9 cellular contexts compared by ENCODE assay signal in the genomic region with DNA sequence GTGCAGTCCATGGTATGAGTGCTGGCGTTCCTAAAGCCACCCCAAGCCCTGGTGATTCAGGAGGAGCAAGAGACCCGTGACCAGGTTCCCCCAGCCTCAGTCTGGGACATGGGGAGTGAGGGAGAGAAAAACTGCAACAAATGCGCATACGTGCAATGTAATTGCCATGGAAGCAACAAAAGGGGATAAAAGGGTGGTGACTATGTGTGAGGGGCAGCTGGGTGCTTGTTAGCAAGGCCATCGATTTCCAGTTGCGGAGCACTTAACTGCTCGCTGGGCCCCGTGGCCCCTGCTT. TPM values are rescaled to one million over a fixed set of nuclear protein-coding genes. Genes with fewer than 3 reads are reported as not detected.
DNase-seq lines count a peak whose midpoint lies in the region; ATAC-seq and TF ChIP-seq lines count a peak whose summit lies in the region.
"Had no signal": no experiment of that assay in that cellular context is flagged by ENCODE, and none has a peak within 500 bp of the region (broad histone marks: within the 10 kb centered on the region; RNA-seq: fewer than 3 reads in every experiment).

No MANE protein-coding gene starts in this region.

- H3K36me3 ChIP-seq in CD4-positive, alpha-beta memory T cell (ENCODE audit: insufficient read depth, low read length) = no peaks in the 10 kb centered on the region
- H3K36me3 ChIP-seq in Panc1 (ENCODE audit: control insufficient read depth, insufficient read depth, low read length) (no peaks in the 10 kb centered on the region; the same call in 1 of the 2 replicates), esophagus muscularis mucosa (no peaks in the 10 kb centered on the region), ovary (no peaks in the 10 kb centered on the region)

- H3K27me3 Mint-ChIP-seq in CD4-positive, alpha-beta memory T cell = peaks cover 27 to 28% of the 10 kb centered on the region in 2 donors

- no peaks in the 10 kb centered on the region for H3K9me3 ChIP-seq in CD4-positive, alpha-beta memory T cell (ENCODE audit: control insufficient read depth in 1 of 2, low read length in 2 of 2)
- H3K9me3 ChIP-seq in Panc1 (ENCODE audit: control insufficient read depth, insufficient read depth, low read depth, low read length) (no peaks in the 10 kb centered on the region), esophagus muscularis mucosa (no peaks in the 10 kb centered on the region), ovary (no peaks in the 10 kb centered on the region)

- peak overlapping the region; percentile 82 to 92 (median 88) for H3K4me3 Mint-ChIP-seq in CD4-positive, alpha-beta memory T cell

- no TSS peak for BruUV-seq in Panc1 (replicated peaks; lab: Mats Ljungman, UMichigan)

- peaks cover 2 to 20% (median 12%) of the 10 kb centered on the region in 4 donors for H3K4me1 Mint-ChIP-seq in CD4-positive, alpha-beta memory T cell

- WGBS in esophagus muscularis mucosa = 70% methylated on average over 8 of the region's 8 CpGs
- 50 to 56% (median 53%) methylated on average over 8 of the region's 8 CpGs for WGBS in ovary, 3 donors

- TF ChIP-seq CTCF in Panc1 (IDR thresholded peaks at IDR 0.05) = no peak
- no peak for TF ChIP-seq CTCF in esophagus muscularis mucosa (IDR thresholded peaks at IDR 0.05)
- TF ChIP-seq CTCF in ovary (IDR thresholded peaks at IDR 0.05) = no peak

- H3K9me3 Mint-ChIP-seq in CD4-positive, alpha-beta memory T cell = peaks cover 0 to 3% (median 0%) of the 10 kb centered on the region in 8 donors

- H3K27me3 ChIP-seq in CD4-positive, alpha-beta memory T cell (ENCODE audit: insufficient read depth, low read length) = peaks cover 5% of the 10 kb centered on the region
- H3K27me3 ChIP-seq in Panc1 (ENCODE audit: control insufficient read depth, insufficient read depth, low read length) (no peaks in the 10 kb centered on the region), esophagus muscularis mucosa (no peaks in the 10 kb centered on the region), ovary (no peaks in the 10 kb centered on the region)

- TF ChIP-seq EP300 in esophagus muscularis mucosa (IDR thresholded peaks at IDR 0.05) = no peak
- TF ChIP-seq EP300 in ovary (IDR thresholded peaks at IDR 0.05) = no peak

- intact Hi-C loops in CD4-positive, alpha-beta memory T cell (cut with micrococcal nuclease) = no loop called here
- intact Hi-C loops in Panc1 (cut with micrococcal nuclease; ENCODE audit: unreplicated experiment) (no loop called here), esophagus muscularis mucosa (cut with DNase I) (loop anchor here (10.0 kb wide), 1 partner anchor 170 kb away; the partner anchor contains the start of gene UBTD2), ovary (cut with DNase I) (loop anchor here in 2 of 4 donors (10.0 kb wide), 1 partner anchor 50 kb away; no protein-coding TSS in a partner anchor)

- no peak for DNase-seq in CD4-positive, alpha-beta memory T cell
- DNase-seq in Panc1 (ENCODE audit: low read depth, low spot score) (no peak), esophagus muscularis mucosa (ENCODE audit: extremely low spot score) (no peak), ovary (no peak), SW480 (ENCODE audit: low spot score) (no peak), putamen (ENCODE audit: low spot score) (no peak)
- DNase-seq in activated CD8-positive, alpha-beta memory T cell treated with anti-CD3 and anti-CD28 coated beads, Interleukin-2, amount 50 U/mL, for 4 hours = no peak
- DNase-seq: SIG-M5 had no signal

- in situ Hi-C loops in Panc1 (cut with HindIII; ENCODE audit: low pct_unique_long_range_greater_than_20kb, low sequenced_read_pairs) = no loop called here

- CTCF ChIA-PET in CD4-positive, alpha-beta memory T cell (lab: Charles Lee; ENCODE audit: partially characterized antibody) = interaction anchor here (0.7 kb wide), 1 partner anchor 243 kb away, joined by 3 read pairs; no protein-coding TSS in a partner anchor
- CTCF ChIA-PET in Panc1 (lab: Charles Lee) = no interaction called here

- H3K27ac Mint-ChIP-seq in CD4-positive, alpha-beta memory T cell = peak overlapping the region in 4 of 7 donors; percentile 19 to 49 (median 34)

- TF ChIP-seq POLR2A in esophagus muscularis mucosa (IDR thresholded peaks at IDR 0.05; ENCODE audit: low read depth) (no peak), ovary (IDR thresholded peaks at IDR 0.05) (no peak)

- no peak for ATAC-seq in Panc1
- ATAC-seq in HG03108 (IDR thresholded peaks at IDR 0.05; ENCODE audit: unreplicated experiment) = no peak

- H3K36me3 Mint-ChIP-seq in CD4-positive, alpha-beta memory T cell = no peaks in the 10 kb centered on the region

- H3K27ac ChIP-seq in CD4-positive, alpha-beta memory T cell (ENCODE audit: low read depth, low read length) = no peak overlapping the region
- H3K27ac ChIP-seq in Panc1 (ENCODE audit: low read length) (peak overlapping the region; percentile 87), esophagus muscularis mucosa (replicated peaks in 1 of 4) (peak overlapping the region; percentile 79 to 93 (median 92)), ovary (peak overlapping the region in 1 of 2 donors; percentile 67)

- H3K4me3 ChIP-seq in CD4-positive, alpha-beta memory T cell (ENCODE audit: low read length in 2 of 2) = no peak overlapping the region
- H3K4me3 ChIP-seq in Panc1 (ENCODE audit: low read depth in 2 of 2, low read length in 2 of 2) (peak overlapping the region; percentile 56 to 59), esophagus muscularis mucosa (peak overlapping the region; percentile 86 to 99 (median 94)), ovary (peak overlapping the region; percentile 69)

- H3K4me1 ChIP-seq in CD4-positive, alpha-beta memory T cell (ENCODE audit: insufficient read depth, low read length) = peaks cover 11% of the 10 kb centered on the region
- H3K4me1 ChIP-seq in Panc1 (ENCODE audit: control insufficient read depth, insufficient read depth, low read length) (peaks cover 41% of the 10 kb centered on the region), esophagus muscularis mucosa (peaks cover 42 to 56% (median 48%) of the 10 kb centered on the region in 4 donors), ovary (ENCODE audit: insufficient read depth) (peaks cover 18% of the 10 kb centered on the region)

- POLR2A ChIA-PET in CD4-positive, alpha-beta memory T cell (lab: Charles Lee; ENCODE audit: partially characterized antibody) = no interaction called here
- POLR2A ChIA-PET in Panc1 (lab: Charles Lee) = no interaction called here

RNA-seq across cellular contexts. Expression of gene SH3PXD2B, which starts 0.7 kb away (rescaled TPM):
- total RNA-seq in CD4-positive, alpha-beta memory T cell = under 1 TPM; 0.19 to 0.38 TPM
- not detected for polyA plus RNA-seq in CD4-positive, alpha-beta memory T cell
- total RNA-seq in Panc1 (2021; ENCODE audit: unreplicated experiment) (39.7 TPM), esophagus muscularis mucosa (10 to 100 TPM; 41.5 to 66.5 (median 49.2) TPM), ovary (10 to 100 TPM; 13.0 to 71.8 (median 61.1) TPM)
- polyA plus RNA-seq in Panc1 (2012; ENCODE audit: insufficient read length) = 45.0 TPM
- polyA plus RNA-seq in ovary = 10 to 100 TPM; 16.6 to 49.9 TPM

Comparison
In these comparisons a context has a peak if more than half of its experiments do, and no peak if none do; other contexts are left out.
1. H3K4me3 ChIP-seq: peak in Panc1 (2 of 2), esophagus muscularis mucosa (4 of 4) and ovary (single experiment); none in CD4-positive, alpha-beta memory T cell (0 of 2).
2. RNA of gene SH3PXD2B, which starts 0.7 kb away (total RNA-seq): 13.0 to 71.8 TPM in ovary, 41.5 to 66.5 TPM in esophagus muscularis mucosa and 39.7 TPM in Panc1 (single experiment); 0.19 to 0.38 TPM in CD4-positive, alpha-beta memory T cell; every median in the first group is over 10 times any median in the second.